13 cellular contexts compared by ENCODE assay signal in the genomic region with DNA sequence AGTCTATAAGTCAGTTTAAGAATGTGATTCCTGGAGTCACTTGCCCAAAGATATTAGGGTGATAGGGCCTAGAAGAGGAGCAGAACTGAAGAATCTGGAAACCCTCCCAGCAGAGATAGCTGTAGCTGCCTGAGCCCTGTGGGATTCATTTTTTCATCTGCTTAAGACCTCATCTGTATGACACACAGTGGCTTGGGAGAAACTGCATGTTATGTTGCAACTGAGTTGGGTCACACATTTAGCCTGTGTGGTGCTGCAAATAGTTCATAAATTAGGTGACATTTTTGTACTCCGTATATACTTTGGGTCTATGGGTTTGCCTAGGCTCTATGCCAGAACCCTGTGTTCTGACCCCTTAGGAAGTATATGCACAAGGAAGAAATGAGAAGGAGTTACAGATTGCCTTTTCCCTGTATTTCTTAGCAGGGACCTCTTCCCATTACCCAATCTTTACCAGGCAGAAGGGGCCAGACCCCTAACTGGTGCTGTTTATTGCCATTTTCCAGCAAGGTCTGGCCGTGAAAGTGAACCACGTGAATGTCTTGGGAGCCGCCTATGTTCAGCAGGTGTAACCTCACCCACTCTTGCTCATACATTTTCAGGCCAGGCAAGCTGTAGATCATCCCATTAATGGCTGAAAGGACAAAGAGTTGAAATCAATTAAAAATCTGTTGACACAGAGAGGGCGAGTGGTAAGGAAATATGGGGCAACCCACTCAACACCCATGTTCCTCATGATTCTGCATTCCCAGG. TPM values are rescaled to one million over a fixed set of nuclear protein-coding genes. Genes with fewer than 3 reads are reported as not detected.
DNase-seq lines count a peak whose midpoint lies in the region; FAIRE-seq and TF ChIP-seq lines count a peak whose summit lies in the region.
"Had no signal": no experiment of that assay in that cellular context is flagged by ENCODE, and none has a peak within 500 bp of the region (broad histone marks: within the 10 kb centered on the region; RNA-seq: fewer than 3 reads in every experiment).

No MANE protein-coding gene starts in this region.

- H3K4me3 ChIP-seq in astrocyte (ENCODE audit: insufficient read depth, low read depth, low read length) (no peak overlapping the region), mesenchymal stem cell (ENCODE audit: insufficient read depth in 1 of 2, low read depth in 1 of 2, low read length in 2 of 2) (no peak overlapping the region)

- no peak overlapping the region for H2BK12ac ChIP-seq in mesenchymal stem cell (ENCODE audit: low read length in 2 of 2)

- H3K27me3 ChIP-seq in astrocyte (ENCODE audit: insufficient read depth, low read length) (no peaks in the 10 kb centered on the region), mesenchymal stem cell (ENCODE audit: control insufficient read depth in 1 of 2, insufficient read depth in 1 of 2, low read length in 2 of 2) (no peaks in the 10 kb centered on the region)

- H2BK120ac ChIP-seq in mesenchymal stem cell (ENCODE audit: low read depth, low read length) = no peak overlapping the region

- no peak overlapping the region for H3K4ac ChIP-seq in mesenchymal stem cell (ENCODE audit: low read depth in 1 of 2, low read length in 2 of 2)

- no peak for FAIRE-seq in astrocyte (lab: Jason Lieb, UNC)

- H3K9ac ChIP-seq in astrocyte (ENCODE audit: low read length) (no peak overlapping the region), mesenchymal stem cell (ENCODE audit: low read length) (no peak overlapping the region)

- H3K4me1 Mint-ChIP-seq in astrocyte (ENCODE audit: low read depth, unreplicated experiment) = peaks cover 23% of the 10 kb centered on the region

- H3K27ac ChIP-seq in astrocyte (ENCODE audit: low read depth, low read length) (no peak overlapping the region), mesenchymal stem cell (ENCODE audit: low read length, poor library complexity, severe bottlenecking) (no peak overlapping the region), substantia nigra (ENCODE audit: low read depth, low read length, poor library complexity, severe bottlenecking) (no peak overlapping the region)

- intact Hi-C loops in posterior vena cava (cut with DNase I) = no loop called here

- H2BK5ac ChIP-seq in mesenchymal stem cell (ENCODE audit: low read depth, low read length, poor library complexity, severe bottlenecking) = no peak overlapping the region

- no peaks in the 10 kb centered on the region for H4K20me1 ChIP-seq in astrocyte (ENCODE audit: insufficient read depth, low read length)

- no peak overlapping the region for H3K4me3 Mint-ChIP-seq in astrocyte (ENCODE audit: unreplicated experiment)
- H3K4me3 Mint-ChIP-seq: activated CD4-positive, alpha-beta T cell treated with anti-CD3 and anti-CD28 coated beads for 36 hours had no signal

- over 99% methylated on average over 5 of the region's 5 CpGs for WGBS in mesenchymal stem cell

- no peak overlapping the region for H2AFZ ChIP-seq in astrocyte (ENCODE audit: low read depth, low read length)
- no peak overlapping the region for H2AFZ ChIP-seq in mesenchymal stem cell (ENCODE audit: low read depth, low read length)

- no peak overlapping the region for H4K8ac ChIP-seq in mesenchymal stem cell (ENCODE audit: low read length)

- no peak overlapping the region for H3K4me2 ChIP-seq in astrocyte (ENCODE audit: low read length)
- no peak overlapping the region for H3K4me2 ChIP-seq in mesenchymal stem cell (ENCODE audit: low read length, poor library complexity, severe bottlenecking)

- no peak overlapping the region for H2AK5ac ChIP-seq in mesenchymal stem cell (ENCODE audit: low read length, severe bottlenecking)

- H3K9me3 Mint-ChIP-seq in astrocyte (ENCODE audit: unreplicated experiment) = peaks cover 2% of the 10 kb centered on the region

- H3K9me3 ChIP-seq in astrocyte (ENCODE audit: insufficient read depth, low read depth, low read length) = no peaks in the 10 kb centered on the region
- no peaks in the 10 kb centered on the region for H3K9me3 ChIP-seq in mesenchymal stem cell (ENCODE audit: control insufficient read depth, low read length)

- H3K36me3 ChIP-seq in astrocyte (ENCODE audit: insufficient read depth, low read length) = no peaks in the 10 kb centered on the region
- no peaks in the 10 kb centered on the region for H3K36me3 ChIP-seq in mesenchymal stem cell (ENCODE audit: control insufficient read depth in 1 of 2, insufficient read depth in 2 of 2, low read depth in 1 of 2, low read length in 2 of 2)

- no peak overlapping the region for H3K23ac ChIP-seq in mesenchymal stem cell (ENCODE audit: low read length in 2 of 2)

- no peak overlapping the region for H2BK15ac ChIP-seq in mesenchymal stem cell (ENCODE audit: low read depth, poor library complexity, severe bottlenecking)

- H3K36me3 Mint-ChIP-seq in astrocyte (ENCODE audit: low read depth, unreplicated experiment) = no peaks in the 10 kb centered on the region

- no peak overlapping the region for H3K18ac ChIP-seq in mesenchymal stem cell (ENCODE audit: low read depth in 1 of 2, low read length in 2 of 2)

- H3K4me1 ChIP-seq in astrocyte (ENCODE audit: insufficient read depth, low read length) (peaks cover 6% of the 10 kb centered on the region), mesenchymal stem cell (ENCODE audit: control insufficient read depth, insufficient read depth, low read depth, low read length) (no peaks in the 10 kb centered on the region)

- H3K14ac ChIP-seq in mesenchymal stem cell (ENCODE audit: low read length in 2 of 2) = no peak overlapping the region

- H3K27me3 Mint-ChIP-seq in astrocyte (ENCODE audit: low read depth, unreplicated experiment) = no peaks in the 10 kb centered on the region
- H3K27me3 Mint-ChIP-seq: activated CD4-positive, alpha-beta T cell treated with anti-CD3 and anti-CD28 coated beads for 36 hours had no signal

- H4K91ac ChIP-seq in mesenchymal stem cell (ENCODE audit: low read length) = no peak overlapping the region

- TF ChIP-seq CTCF in astrocyte (IDR thresholded peaks at IDR 0.05; ENCODE audit: insufficient read depth, low read depth, low read length) = no peak

- no peak overlapping the region for H3K27ac Mint-ChIP-seq in astrocyte (ENCODE audit: unreplicated experiment)
- H3K27ac Mint-ChIP-seq: activated CD4-positive, alpha-beta T cell treated with anti-CD3 and anti-CD28 coated beads for 36 hours had no signal

- DNase-seq in AG08395 (ENCODE audit: low spot score) (peak; percentile 40), LHCN-M2 (ENCODE audit: low read depth) (peak; percentile 15), astrocyte (ENCODE audit: low read depth) (peak; percentile 12), mesenchymal stem cell (peak; percentile 36), posterior vena cava (ENCODE audit: low spot score) (no peak), LoVo (ENCODE audit: low spot score) (no peak), T-helper 2 cell (no peak), substantia nigra (lab: John Stamatoyannopoulos, UW) (no peak)
- DNase-seq: activated CD4-positive, alpha-beta T cell treated with anti-CD3 and anti-CD28 coated beads for 36 hours; activated effector memory CD4-positive, alpha-beta T cell treated with Interleukin-2 at 50 U/mL for 16 hours; head of caudate nucleus; NCI-H1417 treated with DMSO at 0.1 percent for 48 hours had no signal

- H3K79me1 ChIP-seq in mesenchymal stem cell (replicated peaks; ENCODE audit: low read length, poor library complexity, severe bottlenecking) = no peaks in the 10 kb centered on the region

- H3K79me2 ChIP-seq in astrocyte (ENCODE audit: insufficient read depth, low read length) = no peaks in the 10 kb centered on the region

RNA-seq across cellular contexts. Expression of a gene that starts 41.9 kb away (rescaled TPM):
- total RNA-seq in LHCN-M2 (2014; rRNA removed) (9.6 and 12.2 TPM in 2 replicates), astrocyte (12.5 and 14.1 TPM in 2 replicates), posterior vena cava (10 to 100 TPM; 22.1 to 40.6 TPM)
- polyA plus RNA-seq in LHCN-M2 (2012) = 1.2 TPM
- polyA plus RNA-seq in mesenchymal stem cell (2013, experiment 1 of 2) = 6.8 TPM
- 7.1 TPM for polyA plus RNA-seq in mesenchymal stem cell (2013, experiment 2 of 2)

RNA-seq across cellular contexts. Expression of a gene that starts 58.6 kb away (rescaled TPM):
- total RNA-seq in LHCN-M2 (2014; rRNA removed) (not detected in 2 replicates), astrocyte (0.10 and 0.18 TPM in 2 replicates), posterior vena cava (1 to 10 TPM in 1 of 2 donors, under 1 TPM in 1; 1.00 to 2.5 TPM)
- polyA plus RNA-seq in LHCN-M2 (2012) = not detected
- polyA plus RNA-seq in mesenchymal stem cell (2013, experiment 1 of 2) = not detected
- polyA plus RNA-seq in mesenchymal stem cell (2013, experiment 2 of 2) = not detected
- total RNA-seq: RPMI7951 had no signal

Comparison
In these comparisons a context has a peak if more than half of its experiments do, and no peak if none do; other contexts are left out.
1. DNase-seq: peak in AG08395 (single experiment), LHCN-M2 (single experiment), astrocyte (single experiment) and mesenchymal stem cell (single experiment); none in posterior vena cava (single experiment), LoVo (single experiment), T-helper 2 cell (0 of 5) and substantia nigra (0 of 49).